In genomic region chr9:68780735-68781134, GRCh38 we compare ENCODE assay signal across 9 cellular contexts.
A peak's percentile ranks its signal among the peaks of the same experiment; 100 is the strongest.
DNase-seq lines count a peak whose midpoint lies in the region; ATAC-seq and TF ChIP-seq lines count a peak whose summit lies in the region.
"Had no signal": no experiment of that assay in that cellular context is flagged by ENCODE, and none has a peak within 500 bp of the region (broad histone marks: within the 10 kb centered on the region; RNA-seq: fewer than 3 reads in every experiment).

No MANE protein-coding gene starts in this region.

- H3K9me3 ChIP-seq in CD8-positive, alpha-beta memory T cell (ENCODE audit: low read length): no peaks in the 10 kb centered on the region
- no peaks in the 10 kb centered on the region for H3K9me3 ChIP-seq in neuron (ENCODE audit: low read length)

- POLR2A ChIA-PET in CD8-positive, alpha-beta memory T cell (lab: Charles Lee): no interaction called here

- no peak overlapping the region for H2AFZ ChIP-seq in neuron (ENCODE audit: low read depth, low read length)

- H3K9me3 Mint-ChIP-seq in CD8-positive, alpha-beta memory T cell: no peaks in the 10 kb centered on the region
- H3K9me3 Mint-ChIP-seq in stimulated activated effector memory CD8-positive, alpha-beta T cell treated with anti-CD3 and anti-CD28 coated beads, Interleukin-12 subunit alpha, Interleukin-12 subunit beta, amount 100 ng/mL, for 72 hours: no peaks in the 10 kb centered on the region
- H3K9me3 Mint-ChIP-seq in mesothelial cell of epicardium: no peaks in the 10 kb centered on the region
- H3K9me3 Mint-ChIP-seq: neural crest cell had no signal

- CTCF ChIA-PET in CD8-positive, alpha-beta memory T cell (lab: Charles Lee): no interaction called here

- H3K27ac ChIP-seq in CD8-positive, alpha-beta memory T cell (ENCODE audit: low read depth, low read length): peak overlapping the region; percentile 89
- H3K27ac ChIP-seq in dorsolateral prefrontal cortex: peak overlapping the region in 44 of 59 donors; percentile 87 to 99 (median 94)

- H3K27me3 Mint-ChIP-seq in CD8-positive, alpha-beta memory T cell: no peaks in the 10 kb centered on the region
- no peaks in the 10 kb centered on the region for H3K27me3 Mint-ChIP-seq in mesothelial cell of epicardium (ENCODE audit: low read depth)

- H3K36me3 ChIP-seq in CD8-positive, alpha-beta memory T cell (ENCODE audit: insufficient read depth, low read length): no peaks in the 10 kb centered on the region
- no peaks in the 10 kb centered on the region for H3K36me3 ChIP-seq in neuron (ENCODE audit: insufficient read depth, low read length)

- H3K4me1 ChIP-seq in CD8-positive, alpha-beta memory T cell (ENCODE audit: insufficient read depth, low read length): peaks cover 54% of the 10 kb centered on the region
- H3K4me1 ChIP-seq in neuron (ENCODE audit: insufficient read depth, low read length): peaks cover 35% of the 10 kb centered on the region

- no peak overlapping the region for H3K27ac Mint-ChIP-seq in CD8-positive, alpha-beta memory T cell
- H3K27ac Mint-ChIP-seq in stimulated activated effector memory CD8-positive, alpha-beta T cell treated with anti-CD3 and anti-CD28 coated beads, Interleukin-12 subunit alpha, Interleukin-12 subunit beta, amount 100 ng/mL, for 72 hours: no peak overlapping the region
- no peak overlapping the region for H3K27ac Mint-ChIP-seq in mesothelial cell of epicardium

- TF ChIP-seq CTCF in dorsolateral prefrontal cortex (IDR thresholded peaks at IDR 0.05 in 54 of 56, conservative IDR thresholded peaks at IDR 0.05 in 2 of 56; ENCODE audit: low read depth in 1 of 56, partially characterized antibody in 56 of 56): no peak
- no peak for TF ChIP-seq CTCF in mesothelial cell of epicardium (IDR thresholded peaks at IDR 0.05; ENCODE audit: unreplicated experiment)

- no peak overlapping the region for H3K4me3 Mint-ChIP-seq in CD8-positive, alpha-beta memory T cell
- H3K4me3 Mint-ChIP-seq in stimulated activated effector memory CD8-positive, alpha-beta T cell treated with anti-CD3 and anti-CD28 coated beads, Interleukin-12 subunit alpha, Interleukin-12 subunit beta, amount 100 ng/mL, for 72 hours: no peak overlapping the region
- H3K4me3 Mint-ChIP-seq in mesothelial cell of epicardium: no peak overlapping the region
- H3K4me3 Mint-ChIP-seq: neural crest cell had no signal

- H3K36me3 Mint-ChIP-seq in CD8-positive, alpha-beta memory T cell: no peaks in the 10 kb centered on the region
- no peaks in the 10 kb centered on the region for H3K36me3 Mint-ChIP-seq in stimulated activated effector memory CD8-positive, alpha-beta T cell treated with anti-CD3 and anti-CD28 coated beads, Interleukin-12 subunit alpha, Interleukin-12 subunit beta, amount 100 ng/mL, for 72 hours
- no peaks in the 10 kb centered on the region for H3K36me3 Mint-ChIP-seq in mesothelial cell of epicardium

- H3K4me1 Mint-ChIP-seq in CD8-positive, alpha-beta memory T cell: peaks cover 3 to 8% (median 5%) of the 10 kb centered on the region in 3 donors
- H3K4me1 Mint-ChIP-seq in stimulated activated effector memory CD8-positive, alpha-beta T cell treated with anti-CD3 and anti-CD28 coated beads, Interleukin-12 subunit alpha, Interleukin-12 subunit beta, amount 100 ng/mL, for 72 hours: peaks cover 4% of the 10 kb centered on the region
- peaks cover 7% of the 10 kb centered on the region for H3K4me1 Mint-ChIP-seq in mesothelial cell of epicardium

- ATAC-seq in stimulated activated effector memory CD8-positive, alpha-beta T cell treated with anti-CD3 and anti-CD28 coated beads, Interleukin-12 subunit alpha, Interleukin-12 subunit beta, amount 100 ng/mL, for 72 hours: no peak

- no peak for DNase-seq in CD8-positive, alpha-beta memory T cell
- DNase-seq in Kasumi-1 (lab: John Stamatoyannopoulos, UW): peak; percentile 16 to 32
- DNase-seq in dorsolateral prefrontal cortex: no peak
- DNase-seq in stimulated activated effector memory CD8-positive, alpha-beta T cell treated with anti-CD3 and anti-CD28 coated beads, Interleukin-12 subunit alpha, Interleukin-12 subunit beta, amount 100 ng/mL, for 72 hours (ENCODE audit: low spot score in 2 of 2): no peak
- DNase-seq in mesothelial cell of epicardium (ENCODE audit: low spot score in 2 of 2, unreplicated experiment in 2 of 2): no peak
- DNase-seq in DMS153 (lab: John Stamatoyannopoulos, UW): no peak
- DNase-seq in germinal center (ENCODE audit: low spot score): no peak

- intact Hi-C loops in dorsolateral prefrontal cortex (cut with DNase I): loop anchor here in 1 of 2 donors (5.0 kb wide), 1 partner anchor 73 kb away; the partner anchor contains the start of gene PIP5K1B

- peak overlapping the region; percentile 96 for H3K4me3 ChIP-seq in CD8-positive, alpha-beta memory T cell (ENCODE audit: low read length)
- peak overlapping the region; percentile 58 to 91 (median 83) for H3K4me3 ChIP-seq in dorsolateral prefrontal cortex
- peak overlapping the region; percentile 91 for H3K4me3 ChIP-seq in neuron (ENCODE audit: low read length)

- no peaks in the 10 kb centered on the region for H3K27me3 ChIP-seq in CD8-positive, alpha-beta memory T cell (ENCODE audit: insufficient read depth, low read length, poor library complexity, severe bottlenecking)
- H3K27me3 ChIP-seq in dorsolateral prefrontal cortex (no peaks in the 10 kb centered on the region), neuron (ENCODE audit: insufficient read depth, low read length) (no peaks in the 10 kb centered on the region)

Comparison
In these comparisons a context has a peak if more than half of its experiments do, and no peak if none do; other contexts are left out.
1. DNase-seq: peak in Kasumi-1 (2 of 2); none in CD8-positive, alpha-beta memory T cell (0 of 5), dorsolateral prefrontal cortex (0 of 10), stimulated activated effector memory CD8-positive, alpha-beta T cell treated with anti-CD3 and anti-CD28 coated beads, Interleukin-12 subunit alpha, Interleukin-12 subunit beta, amount 100 ng/mL, for 72 hours (0 of 2), mesothelial cell of epicardium (0 of 2), DMS153 (single experiment) and germinal center (single experiment).
2. Peak in every context shown above with its lines, with median percentiles within 50 percentile points of each other: H3K4me3 ChIP-seq.